In the genomic region with DNA sequence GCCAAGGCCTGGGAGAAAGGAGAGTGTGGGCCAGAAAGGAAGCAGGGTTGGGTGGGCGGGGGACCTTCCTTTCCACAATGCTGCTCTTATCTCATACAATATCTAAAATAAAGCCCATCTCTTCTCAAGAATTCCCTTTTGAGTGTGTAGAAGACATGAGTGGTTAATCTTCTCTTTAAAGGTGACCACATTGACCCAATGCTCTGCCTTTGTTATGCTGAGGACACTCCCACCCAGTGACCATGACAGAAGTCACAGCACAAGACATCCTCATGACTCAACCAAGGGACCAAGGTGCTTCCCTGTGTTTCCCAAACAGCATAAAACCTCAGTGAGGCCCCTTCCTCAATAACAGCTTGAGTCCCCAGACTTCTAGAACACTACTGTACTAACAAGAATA, we compare ENCODE assay signal across 26 cellular contexts.
"Had no signal": no experiment of that assay in that cellular context is flagged by ENCODE, and none has a peak within 500 bp of the region (broad histone marks: within the 10 kb centered on the region; RNA-seq: fewer than 3 reads in every experiment).

No MANE protein-coding gene starts in this region.

- DNase-seq: colonic mucosa; cortex of kidney; effector CD8-positive, alpha-beta T cell; effector memory CD8-positive, alpha-beta T cell; endodermal cell; erythroblast; foreskin fibroblast; foreskin melanocyte; gastrocnemius medialis; glutamatergic neuron; head of caudate nucleus; heart right ventricle; hippocampal formation; left cardiac atrium; left lung; left ventricle myocardium superior; lower lobe of right lung; mesenchymal stem cell; mucosa of descending colon; naive B cell; naive thymus-derived CD8-positive, alpha-beta T cell had no signal

- H3K4me1 ChIP-seq: colonic mucosa, gastrocnemius medialis, heart right ventricle, left lung, lower lobe of right lung had no signal

- H3K36me3 ChIP-seq: colonic mucosa, gastrocnemius medialis, heart right ventricle, left lung, lower lobe of right lung had no signal

- FAIRE-seq: endometrium, islet of Langerhans, keratinocyte had no signal

- H3K9me3 ChIP-seq: colonic mucosa, gastrocnemius medialis, heart right ventricle, left lung, lower lobe of right lung, mucosa of descending colon had no signal

- H3K27me3 ChIP-seq: colonic mucosa, gastrocnemius medialis had no signal

- ATAC-seq: effector memory CD8-positive, alpha-beta T cell; esophagus mucosa; gastrocnemius medialis; heart right ventricle; left lung; left ventricle myocardium superior; lower lobe of right lung; mucosa of descending colon; naive thymus-derived CD8-positive, alpha-beta T cell had no signal

- H3K4me3 ChIP-seq: colonic mucosa, gastrocnemius medialis, heart right ventricle, left lung, lower lobe of right lung, mucosa of descending colon had no signal

- H3K27ac ChIP-seq: colonic mucosa, epithelial cell of prostate, gastrocnemius medialis, heart right ventricle, left lung, lower lobe of right lung had no signal
